Comparison of ENCODE assay signal across 17 cellular contexts in genomic region chr20:13648291-13648690, GRCh38.
"Had no signal": no experiment of that assay in that cellular context is flagged by ENCODE, and none has a peak within 500 bp of the region (broad histone marks: within the 10 kb centered on the region; RNA-seq: fewer than 3 reads in every experiment).

No MANE protein-coding gene starts in this region.

- H3K9me3 ChIP-seq: esophagus squamous epithelium, tibial nerve had no signal

- H3K36me3 ChIP-seq: esophagus squamous epithelium, neural progenitor cell, tibial nerve, WERI-Rb-1 had no signal

- H3K27me3 Mint-ChIP-seq: progenitor cell of endocrine pancreas had no signal

- H3K4me1 Mint-ChIP-seq: activated CD4-positive, alpha-beta T cell treated with anti-CD3 and anti-CD28 coated beads for 36 hours; memory B cell had no signal

- H3K27me3 ChIP-seq: neural progenitor cell had no signal

- H3K4me3 ChIP-seq: esophagus squamous epithelium, neural progenitor cell, skin epidermis, tibial nerve had no signal

- ATAC-seq: activated CD4-positive, alpha-beta T cell treated with anti-CD3 and anti-CD28 coated beads for 36 hours; effector memory CD8-positive, alpha-beta T cell had no signal

- H3K4me3 Mint-ChIP-seq: activated CD4-positive, alpha-beta T cell treated with anti-CD3 and anti-CD28 coated beads for 36 hours; activated naive CD8-positive, alpha-beta T cell; effector memory CD8-positive, alpha-beta T cell; memory B cell; neural progenitor cell; stimulated activated naive CD8-positive, alpha-beta T cell treated with anti-CD3 and anti-CD28 coated beads, Interleukin-15, Interleukin-2, amounts not matched to agents 100 ng/mL and 50 ng/mL, for 24 hours had no signal

- H3K27ac ChIP-seq: neural progenitor cell, skin epidermis, tibial nerve, WERI-Rb-1 had no signal

- H3K27ac Mint-ChIP-seq: activated CD4-positive, alpha-beta T cell treated with anti-CD3 and anti-CD28 coated beads for 36 hours; activated naive CD8-positive, alpha-beta T cell; effector memory CD8-positive, alpha-beta T cell; memory B cell; neural progenitor cell; progenitor cell of endocrine pancreas; stimulated activated naive CD8-positive, alpha-beta T cell treated with anti-CD3 and anti-CD28 coated beads, Interleukin-15, Interleukin-2, amounts not matched to agents 100 ng/mL and 50 ng/mL, for 24 hours had no signal

- H3K36me3 Mint-ChIP-seq: activated naive CD8-positive, alpha-beta T cell; neural progenitor cell had no signal

- H3K9me3 Mint-ChIP-seq: effector memory CD8-positive, alpha-beta T cell; memory B cell; stimulated activated naive CD8-positive, alpha-beta T cell treated with anti-CD3 and anti-CD28 coated beads, Interleukin-15, Interleukin-2, amounts not matched to agents 100 ng/mL and 50 ng/mL, for 24 hours had no signal

- DNase-seq: activated CD4-positive, alpha-beta T cell treated with anti-CD3 and anti-CD28 coated beads for 36 hours; activated CD4-positive, alpha-beta T cell treated with anti-CD3 and anti-CD28 coated beads, Interleukin-2, amount 50 U/mL, for 48 hours; activated T-cell treated with anti-CD3 and anti-CD28 coated beads for 4 hours; amniotic stem cell; caudate nucleus; effector memory CD8-positive, alpha-beta T cell; esophagus squamous epithelium; hippocampal formation; stimulated activated CD4-positive, alpha-beta T cell treated with anti-CD3 and anti-CD28 coated beads, Interleukin-2, amount 100 ng/mL, for 48 hours; WERI-Rb-1 had no signal
